ENCODE assay signal across 30 cellular contexts in genomic region chr6:143807103-143807425, GRCh38. TPM values are rescaled to one million over a fixed set of nuclear protein-coding genes. Genes with fewer than 3 reads are reported as not detected.
DNase-seq lines count a peak whose midpoint lies in the region; ATAC-seq, FAIRE-seq and TF ChIP-seq lines count a peak whose summit lies in the region.
"Had no signal": no experiment of that assay in that cellular context is flagged by ENCODE, and none has a peak within 500 bp of the region (broad histone marks: within the 10 kb centered on the region; RNA-seq: fewer than 3 reads in every experiment).

No MANE protein-coding gene starts in this region.

- H3K27ac ChIP-seq in HepG2 (ENCODE audit: extremely low read length, insufficient read depth, low read length) (no peak overlapping the region), right lobe of liver (no peak overlapping the region), thoracic aorta (peak overlapping the region; percentile 1 to 74)
- H3K27ac ChIP-seq: colonic mucosa, lower lobe of right lung, parathyroid adenoma, right atrium auricular region had no signal

- peak overlapping the region; percentile 68 for H3K4me3 Mint-ChIP-seq in activated T-helper 17 cell treated with anti-CD3 and anti-CD28 coated beads, Interleukin-2, amount 50 U/mL, for 72 hours
- H3K4me3 Mint-ChIP-seq in central memory CD8-positive, alpha-beta T cell, result no peak overlapping the region
- H3K4me3 Mint-ChIP-seq: activated CD8-positive, alpha-beta memory T cell treated with anti-CD3 and anti-CD28 coated beads, Interleukin-2, amount 10 ng/mL, durations not matched to agents 7 days and 5 days; CD4-positive, CD25-positive, alpha-beta regulatory T cell; effector memory CD8-positive, alpha-beta T cell; nephron progenitor cell; T-cell had no signal

- TF ChIP-seq EP300 in HepG2 (IDR thresholded peaks at IDR 0.05; ENCODE audit: low read depth in 2 of 2, low read length in 2 of 2) (no peak), HepG2 (CRISPR knock-in tag; IDR thresholded peaks at IDR 0.05; ENCODE audit: borderline replicate concordance) (no peak)

- WGBS in HepG2 (ENCODE audit: low lambda C conversion rate), result 95% methylated on average over 2 of the region's 2 CpGs
- WGBS in right lobe of liver (ENCODE audit: insufficient coverage, low coverage, low lambda C conversion rate, missing lambda C conversion rate), result 76% methylated on average over 2 of the region's 2 CpGs

- no peaks in the 10 kb centered on the region for H3K27me3 ChIP-seq in HepG2 (ENCODE audit: control insufficient read depth in 1 of 2, insufficient read depth in 2 of 2, low read length in 2 of 2)
- no peaks in the 10 kb centered on the region for H3K27me3 ChIP-seq in right lobe of liver
- no peaks in the 10 kb centered on the region for H3K27me3 ChIP-seq in thoracic aorta (replicated peaks; ENCODE audit: insufficient read depth)
- H3K27me3 ChIP-seq: colonic mucosa, right atrium auricular region, SJSA1, spleen had no signal

- no peak overlapping the region for H3K4me3 ChIP-seq in HepG2 (replicated peaks in 1 of 3; ENCODE audit: insufficient read depth in 1 of 3, low read depth in 2 of 3, low read length in 3 of 3)
- H3K4me3 ChIP-seq in right lobe of liver, result no peak overlapping the region
- H3K4me3 ChIP-seq in thoracic aorta, result no peak overlapping the region
- H3K4me3 ChIP-seq: colonic mucosa, lower lobe of right lung, right atrium auricular region, SJSA1, spleen had no signal

- no peak for TF ChIP-seq CTCF in HepG2 (CRISPR knock-in tag; IDR thresholded peaks at IDR 0.05)
- no peak for TF ChIP-seq CTCF in right lobe of liver (IDR thresholded peaks at IDR 0.05)
- TF ChIP-seq CTCF in thoracic aorta (IDR thresholded peaks at IDR 0.05), result no peak

- H2AFZ ChIP-seq in HepG2 (ENCODE audit: low read length), result no peak overlapping the region
- H2AFZ ChIP-seq: parathyroid adenoma had no signal

- H3K36me3 ChIP-seq in HepG2 (replicated peaks in 1 of 2; ENCODE audit: control insufficient read depth in 1 of 2, insufficient read depth in 2 of 2, low read length in 2 of 2) (peaks cover 8 to 14% of the 10 kb centered on the region in 2 experiments; a peak in 4 of 5 replicates), right lobe of liver (peaks cover 0 to 5% (median 0%) of the 10 kb centered on the region in 4 donors), thoracic aorta (no peaks in the 10 kb centered on the region)
- H3K36me3 ChIP-seq: colonic mucosa had no signal

- H3K9me3 ChIP-seq in HepG2 (ENCODE audit: low read length), result no peaks in the 10 kb centered on the region
- H3K9me3 ChIP-seq in right lobe of liver, result no peaks in the 10 kb centered on the region
- no peaks in the 10 kb centered on the region for H3K9me3 ChIP-seq in thoracic aorta
- H3K9me3 ChIP-seq: colonic mucosa, lower lobe of right lung, right atrium auricular region, SJSA1, spleen had no signal

- no peaks in the 10 kb centered on the region for H3K9me3 Mint-ChIP-seq in activated T-helper 17 cell treated with anti-CD3 and anti-CD28 coated beads, Interleukin-2, amount 50 U/mL, for 72 hours
- H3K9me3 Mint-ChIP-seq in central memory CD8-positive, alpha-beta T cell, result no peaks in the 10 kb centered on the region
- H3K9me3 Mint-ChIP-seq: effector memory CD8-positive, alpha-beta T cell; nephron progenitor cell; T-cell had no signal

- POLR2A ChIA-PET in HepG2 (lab: Yijun Ruan, JAX), result no interaction called here

- TF ChIP-seq RAD21 in HepG2 (CRISPR knock-in tag; IDR thresholded peaks at IDR 0.05), result no peak

- in situ Hi-C loops in HepG2 (cut with HindIII; ENCODE audit: extremely low pct_ligation_motif_present, low pct_unique_long_range_greater_than_20kb), result no loop called here

- H3K4me1 ChIP-seq in HepG2 (ENCODE audit: insufficient read depth, low read length), result no peaks in the 10 kb centered on the region
- no peaks in the 10 kb centered on the region for H3K4me1 ChIP-seq in right lobe of liver
- H3K4me1 ChIP-seq in thoracic aorta (ENCODE audit: control insufficient read depth in 1 of 2, low read depth in 2 of 2), result peaks cover 25 to 45% of the 10 kb centered on the region in 2 donors
- H3K4me1 ChIP-seq: colonic mucosa, lower lobe of right lung, parathyroid adenoma had no signal

- TF ChIP-seq POLR2A in HepG2 (IDR thresholded peaks at IDR 0.05; ENCODE audit: insufficient read depth in 1 of 2, low read depth in 2 of 2, low read length in 2 of 2) (no peak), right lobe of liver (IDR thresholded peaks at IDR 0.05) (no peak)

- intact Hi-C loops in HepG2 (cut with micrococcal nuclease; ENCODE audit: unreplicated experiment) (no loop called here), right lobe of liver (cut with DNase I) (no loop called here)

- peak overlapping the region; percentile 91 for H3K27ac Mint-ChIP-seq in activated T-helper 17 cell treated with anti-CD3 and anti-CD28 coated beads, Interleukin-2, amount 50 U/mL, for 72 hours
- peak overlapping the region; percentile 29 for H3K27ac Mint-ChIP-seq in central memory CD8-positive, alpha-beta T cell (ENCODE audit: low read depth)
- H3K27ac Mint-ChIP-seq: activated CD8-positive, alpha-beta memory T cell treated with anti-CD3 and anti-CD28 coated beads, Interleukin-2, amount 10 ng/mL, durations not matched to agents 7 days and 5 days; T-cell had no signal

- H3K9ac ChIP-seq in HepG2 (ENCODE audit: insufficient read depth, low read depth, low read length), result no peak overlapping the region
- H3K9ac ChIP-seq: parathyroid adenoma had no signal

- ATAC-seq in HepG2, result no peak
- no peak for ATAC-seq in right lobe of liver
- ATAC-seq in activated T-helper 17 cell treated with anti-CD3 and anti-CD28 coated beads, Interleukin-2, amount 50 U/mL, for 72 hours (replicated peaks), result no peak
- no peak for ATAC-seq in central memory CD8-positive, alpha-beta T cell (replicated peaks; ENCODE audit: extremely low read depth, poor library complexity, severe bottlenecking)
- ATAC-seq in thoracic aorta (ENCODE audit: insufficient number of reproducible peaks, low FRiP score, low read depth), result no peak
- ATAC-seq in HG02852 (IDR thresholded peaks at IDR 0.05; ENCODE audit: unreplicated experiment), result no peak
- ATAC-seq: effector memory CD8-positive, alpha-beta T cell; T-cell had no signal

- peaks cover 36% of the 10 kb centered on the region for H3K4me1 Mint-ChIP-seq in activated T-helper 17 cell treated with anti-CD3 and anti-CD28 coated beads, Interleukin-2, amount 50 U/mL, for 72 hours
- peaks cover 11% of the 10 kb centered on the region for H3K4me1 Mint-ChIP-seq in central memory CD8-positive, alpha-beta T cell
- H3K4me1 Mint-ChIP-seq: nephron progenitor cell had no signal

- no peak for FAIRE-seq in HepG2 (lab: Jason Lieb, UNC)
- FAIRE-seq: bronchial epithelial cell, D721Med, GM12891 had no signal

- H4K20me1 ChIP-seq in HepG2 (ENCODE audit: insufficient read depth, low read length), result no peaks in the 10 kb centered on the region

- BruUV-seq in HepG2 (replicated peaks; lab: Mats Ljungman, UMichigan), result no TSS peak

- no peak for DNase-seq in HepG2 (ENCODE audit: low spot score)
- no peak for DNase-seq in right lobe of liver
- no peak for DNase-seq in central memory CD8-positive, alpha-beta T cell (ENCODE audit: low spot score in 2 of 2)
- DNase-seq in thoracic aorta (ENCODE audit: low spot score), result no peak
- no peak for DNase-seq in glomerular visceral epithelial cell (ENCODE audit: extremely low spot score)
- DNase-seq: colonic mucosa; effector memory CD8-positive, alpha-beta T cell; head of caudate nucleus; NCI-H146; nephron progenitor cell; RPMI8226; spleen; stimulated activated CD4-positive, alpha-beta T cell treated with anti-CD3 and anti-CD28 coated beads, Interleukin-2, amount 100 ng/mL, for 48 hours; T-cell had no signal

- H3K4me2 ChIP-seq in HepG2 (ENCODE audit: low read depth, low read length), result no peak overlapping the region

- CTCF ChIA-PET in HepG2 (lab: Yijun Ruan, JAX; ENCODE audit: low intra/inter-chr PET ratio, low total read pairs), result no interaction called here

- H3K79me2 ChIP-seq in HepG2 (ENCODE audit: insufficient read depth, low read length), result no peaks in the 10 kb centered on the region

- no peaks in the 10 kb centered on the region for H3K27me3 Mint-ChIP-seq in activated T-helper 17 cell treated with anti-CD3 and anti-CD28 coated beads, Interleukin-2, amount 50 U/mL, for 72 hours
- H3K27me3 Mint-ChIP-seq in central memory CD8-positive, alpha-beta T cell, result no peaks in the 10 kb centered on the region
- H3K27me3 Mint-ChIP-seq: activated CD8-positive, alpha-beta memory T cell treated with anti-CD3 and anti-CD28 coated beads, Interleukin-2, amount 10 ng/mL, durations not matched to agents 7 days and 5 days; CD4-positive, CD25-positive, alpha-beta regulatory T cell; effector memory CD8-positive, alpha-beta T cell; T-cell had no signal

- peaks cover 65% of the 10 kb centered on the region for H3K36me3 Mint-ChIP-seq in activated T-helper 17 cell treated with anti-CD3 and anti-CD28 coated beads, Interleukin-2, amount 50 U/mL, for 72 hours (ENCODE audit: low read depth)
- H3K36me3 Mint-ChIP-seq in central memory CD8-positive, alpha-beta T cell (ENCODE audit: insufficient read depth), result peaks cover 23% of the 10 kb centered on the region

RNA-seq across cellular contexts. Expression of gene LTV1, which starts 36.1 kb away (rescaled TPM):
- total RNA-seq in HepG2 (2016; rRNA removed; fragmentation: Illumina TruSeq; extraction: Trizol) (85.8 and 122 TPM in 2 replicates), right lobe of liver (10 to 100 TPM in 4 of 6 experiments, 1 to 10 TPM in 2; 5.7 to 15.1 (median 11.0) TPM), thoracic aorta (10 to 100 TPM in 1 of 2 donors, 1 to 10 TPM in 1; 3.7 to 18.3 TPM)
- total RNA-seq in HepG2 (2016; cell fraction: cytosol; rRNA removed; fragmentation: Illumina TruSeq; extraction: Trizol; ENCODE audit: low read depth), result 15.6 and 17.4 TPM in 2 replicates
- total RNA-seq in HepG2 (2016; cell fraction: insoluble cytoplasmic fraction; rRNA removed; fragmentation: Illumina TruSeq; extraction: Trizol), result 84.4 and 118 TPM in 2 replicates
- 31.8 and 36.3 TPM in 2 replicates for total RNA-seq in HepG2 (2016; cell fraction: membrane; rRNA removed; fragmentation: Illumina TruSeq; extraction: Trizol)
- 69.7 and 73.2 TPM in 2 replicates for total RNA-seq in HepG2 (2016; cell fraction: nucleus; rRNA removed; fragmentation: Illumina TruSeq; extraction: Trizol)
- polyA plus RNA-seq in HepG2 (2011; rRNA removed), result 15.9 and 21.1 TPM in 2 replicates
- polyA plus RNA-seq in HepG2 (2011; cell fraction: cytosol; rRNA removed), result 6.1 and 9.5 TPM in 2 replicates
- polyA plus RNA-seq in HepG2 (2011; cell fraction: nucleus; rRNA removed), result 21.7 and 25.4 TPM in 2 replicates
- polyA plus RNA-seq in HepG2 (2012), result 32.5 and 45.9 TPM in 2 replicates
- 12.9 and 13.2 TPM in 2 replicates for polyA plus RNA-seq in HepG2 (2016; cell fraction: cytosol; fragmentation: Illumina TruSeq; extraction: Trizol; ENCODE audit: low read depth)
- polyA plus RNA-seq in HepG2 (2016; cell fraction: insoluble cytoplasmic fraction; fragmentation: Illumina TruSeq; extraction: Trizol; ENCODE audit: low read depth), result 129 and 141 TPM in 2 replicates
- polyA plus RNA-seq in HepG2 (2016; cell fraction: membrane; fragmentation: Illumina TruSeq; extraction: Trizol; ENCODE audit: low read depth), result 19.2 and 19.9 TPM in 2 replicates
- 128 and 133 TPM in 2 replicates for polyA plus RNA-seq in HepG2 (2016; cell fraction: nucleus; fragmentation: Illumina TruSeq; extraction: Trizol; ENCODE audit: insufficient read depth, low read depth)
- 2.3 and 2.5 TPM in 2 replicates for polyA minus RNA-seq in HepG2 (2011; rRNA and poly(A)+ RNA removed; ENCODE audit: low replicate concordance)
- polyA minus RNA-seq in HepG2 (2011; cell fraction: cytosol; rRNA and poly(A)+ RNA removed), result 8.6 and 9.2 TPM in 2 replicates
- 37.7 and 42.4 TPM in 2 replicates for polyA minus RNA-seq in HepG2 (2011; cell fraction: nucleus; rRNA and poly(A)+ RNA removed)
- 10 to 100 TPM; 16.6 to 40.3 TPM for total RNA-seq in activated T-helper 17 cell treated with anti-CD3 and anti-CD28 coated beads, Interleukin-2, amount 50 U/mL, for 72 hours

RNA-seq across cellular contexts. Expression of gene ZC2HC1B, which starts 57.2 kb away (rescaled TPM):
- total RNA-seq in HepG2 (2016; rRNA removed; fragmentation: Illumina TruSeq; extraction: Trizol) (not detected in 2 replicates), right lobe of liver (not detected), thoracic aorta (not detected)
- total RNA-seq in HepG2 (2016; cell fraction: cytosol; rRNA removed; fragmentation: Illumina TruSeq; extraction: Trizol; ENCODE audit: low read depth), result not detected in 2 replicates
- total RNA-seq in HepG2 (2016; cell fraction: insoluble cytoplasmic fraction; rRNA removed; fragmentation: Illumina TruSeq; extraction: Trizol), result not detected in 2 replicates
- total RNA-seq in HepG2 (2016; cell fraction: membrane; rRNA removed; fragmentation: Illumina TruSeq; extraction: Trizol), result not detected in 2 replicates
- total RNA-seq in HepG2 (2016; cell fraction: nucleus; rRNA removed; fragmentation: Illumina TruSeq; extraction: Trizol), result not detected in 2 replicates
- not detected in 2 replicates for polyA plus RNA-seq in HepG2 (2011; rRNA removed)
- polyA plus RNA-seq in HepG2 (2011; cell fraction: cytosol; rRNA removed), result not detected in 2 replicates
- polyA plus RNA-seq in HepG2 (2011; cell fraction: nucleus; rRNA removed), result not detected in 2 replicates
- polyA plus RNA-seq in HepG2 (2012), result not detected in 2 replicates
- not detected in 2 replicates for polyA plus RNA-seq in HepG2 (2016; cell fraction: cytosol; fragmentation: Illumina TruSeq; extraction: Trizol; ENCODE audit: low read depth)
- not detected in 2 replicates for polyA plus RNA-seq in HepG2 (2016; cell fraction: insoluble cytoplasmic fraction; fragmentation: Illumina TruSeq; extraction: Trizol; ENCODE audit: low read depth)
- polyA plus RNA-seq in HepG2 (2016; cell fraction: membrane; fragmentation: Illumina TruSeq; extraction: Trizol; ENCODE audit: low read depth), result not detected in 2 replicates
- not detected in 2 replicates for polyA plus RNA-seq in HepG2 (2016; cell fraction: nucleus; fragmentation: Illumina TruSeq; extraction: Trizol; ENCODE audit: insufficient read depth, low read depth)
- not detected in 2 replicates for polyA minus RNA-seq in HepG2 (2011; rRNA and poly(A)+ RNA removed; ENCODE audit: low replicate concordance)
- polyA minus RNA-seq in HepG2 (2011; cell fraction: cytosol; rRNA and poly(A)+ RNA removed), result not detected in 2 replicates
- polyA minus RNA-seq in HepG2 (2011; cell fraction: nucleus; rRNA and poly(A)+ RNA removed), result not detected in 2 replicates
- total RNA-seq in activated T-helper 17 cell treated with anti-CD3 and anti-CD28 coated beads, Interleukin-2, amount 50 U/mL, for 72 hours, result not detected
- total RNA-seq: bronchial epithelial cell; CD4-positive, CD25-positive, alpha-beta regulatory T cell; colonic mucosa; LHCN-M2; lower lobe of right lung; mononuclear cell; NCI-H460; right atrium auricular region; SJSA1; T-cell; temporal lobe; urinary bladder had no signal
- polyA plus RNA-seq: CD4-positive, CD25-positive, alpha-beta regulatory T cell; urinary bladder had no signal

Comparison
In these comparisons a context has a peak if more than half of its experiments do, and no peak if none do; other contexts are left out.
1. H3K27ac ChIP-seq: peak in thoracic aorta (2 of 2); none in HepG2 (single experiment) and right lobe of liver (0 of 3).